ENCODE assay signal across 10 cellular contexts in the genomic region with DNA sequence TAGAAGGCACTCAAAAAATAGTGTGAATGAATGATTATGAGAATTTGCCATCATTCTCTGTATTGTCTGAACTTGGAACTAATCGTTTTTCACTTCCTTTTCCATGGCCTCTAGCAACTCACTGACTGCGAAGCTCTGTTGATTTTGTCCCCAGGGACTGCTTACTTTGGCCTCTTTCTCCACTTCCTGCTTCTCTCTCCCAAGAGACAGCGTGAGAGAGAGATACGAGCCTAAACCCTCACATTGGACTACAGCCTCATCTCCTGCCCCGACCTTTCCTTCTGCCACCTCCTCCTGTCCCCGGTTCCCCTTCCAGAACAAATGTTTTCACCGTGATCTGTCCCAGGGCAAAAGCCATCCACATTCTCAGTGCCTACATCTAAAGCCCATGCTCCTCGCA.
DNase-seq lines count a peak whose midpoint lies in the region; ATAC-seq, FAIRE-seq and TF ChIP-seq lines count a peak whose summit lies in the region.
"Had no signal": no experiment of that assay in that cellular context is flagged by ENCODE, and none has a peak within 500 bp of the region (broad histone marks: within the 10 kb centered on the region; RNA-seq: fewer than 3 reads in every experiment).

No MANE protein-coding gene starts in this region.

- no peaks in the 10 kb centered on the region for H3K9me3 Mint-ChIP-seq in endothelial cell (ENCODE audit: unreplicated experiment)

- peaks cover 43% of the 10 kb centered on the region for H3K27me3 ChIP-seq in DOHH2 (ENCODE audit: control insufficient read depth, low read length)

- no peak for TF ChIP-seq CTCF in DOHH2 (IDR thresholded peaks at IDR 0.05; ENCODE audit: low read depth, low read length, poor library complexity, severe bottlenecking)
- TF ChIP-seq CTCF in GM20000 (IDR thresholded peaks at IDR 0.05; ENCODE audit: extremely low read depth, missing control alignments), result no peak
- no peak for TF ChIP-seq CTCF in endothelial cell (IDR thresholded peaks at IDR 0.05; ENCODE audit: unreplicated experiment)

- H3K27me3 Mint-ChIP-seq in endothelial cell (ENCODE audit: unreplicated experiment), result peaks cover 5% of the 10 kb centered on the region

- no peaks in the 10 kb centered on the region for H3K79me2 ChIP-seq in DOHH2 (ENCODE audit: control insufficient read depth, low read length)

- H3K27ac ChIP-seq in DOHH2 (ENCODE audit: low read depth, low read length), result no peak overlapping the region
- H3K27ac ChIP-seq: SK-N-MC had no signal

- H3K4me2 ChIP-seq in DOHH2 (ENCODE audit: low read length), result peak overlapping the region; percentile 54

- peak overlapping the region; percentile 35 for H3K4me3 ChIP-seq in DOHH2 (ENCODE audit: low read length)
- H3K4me3 ChIP-seq: SK-N-MC had no signal

- H3K4me1 Mint-ChIP-seq in endothelial cell (ENCODE audit: unreplicated experiment), result peaks cover 38% of the 10 kb centered on the region

- no peaks in the 10 kb centered on the region for H3K36me3 Mint-ChIP-seq in endothelial cell (ENCODE audit: low read depth, unreplicated experiment)

- ATAC-seq in HG03432 (IDR thresholded peaks at IDR 0.05; ENCODE audit: unreplicated experiment), result peak; percentile 97

- no peak overlapping the region for H3K4me3 Mint-ChIP-seq in endothelial cell (ENCODE audit: unreplicated experiment)

- H4K20me1 ChIP-seq in DOHH2 (ENCODE audit: control insufficient read depth, insufficient read depth, low read depth, low read length), result no peaks in the 10 kb centered on the region

- DNase-seq in GM20000 (ENCODE audit: low spot score) (peak; percentile 44), germinal center (ENCODE audit: low spot score) (peak; percentile 69), HTR-8/SVneo (ENCODE audit: insufficient read length, low spot score) (no peak), Kasumi-1 (lab: John Stamatoyannopoulos, UW) (no peak), endothelial cell (ENCODE audit: low spot score) (no peak)
- DNase-seq in stimulated activated CD4-positive, alpha-beta T cell treated with anti-CD3 and anti-CD28 coated beads, Interleukin-4, amount 100 ng/mL, for 4 hours, result no peak
- DNase-seq: effector memory CD4-positive, alpha-beta T cell had no signal

- H3K4me1 ChIP-seq in DOHH2 (ENCODE audit: control insufficient read depth, low read length), result peaks cover 32% of the 10 kb centered on the region

- FAIRE-seq in HTR-8/SVneo (lab: Jason Lieb, UNC), result no peak

- H3K36me3 ChIP-seq in DOHH2 (ENCODE audit: control insufficient read depth, low read length), result no peaks in the 10 kb centered on the region

- no peaks in the 10 kb centered on the region for H3K9me3 ChIP-seq in DOHH2 (ENCODE audit: control insufficient read depth, insufficient read depth, low read length)

- H3K27ac Mint-ChIP-seq in endothelial cell (ENCODE audit: unreplicated experiment), result no peak overlapping the region

- peaks cover 3% of the 10 kb centered on the region; the same call in 1 of the 2 replicates for H3F3A ChIP-seq in DOHH2 (ENCODE audit: control insufficient read depth, insufficient read depth)

- H3K9me2 ChIP-seq in DOHH2 (replicated peaks; ENCODE audit: control insufficient read depth, low read length), result no peaks in the 10 kb centered on the region

Comparison
In these comparisons a context has a peak if more than half of its experiments do, and no peak if none do; other contexts are left out.
1. DNase-seq: peak in GM20000 (single experiment) and germinal center (single experiment); none in HTR-8/SVneo (single experiment), Kasumi-1 (0 of 2), stimulated activated CD4-positive, alpha-beta T cell treated with anti-CD3 and anti-CD28 coated beads, Interleukin-4, amount 100 ng/mL, for 4 hours (0 of 2) and endothelial cell (single experiment).